12 cellular contexts compared by ENCODE assay signal in the genomic region with DNA sequence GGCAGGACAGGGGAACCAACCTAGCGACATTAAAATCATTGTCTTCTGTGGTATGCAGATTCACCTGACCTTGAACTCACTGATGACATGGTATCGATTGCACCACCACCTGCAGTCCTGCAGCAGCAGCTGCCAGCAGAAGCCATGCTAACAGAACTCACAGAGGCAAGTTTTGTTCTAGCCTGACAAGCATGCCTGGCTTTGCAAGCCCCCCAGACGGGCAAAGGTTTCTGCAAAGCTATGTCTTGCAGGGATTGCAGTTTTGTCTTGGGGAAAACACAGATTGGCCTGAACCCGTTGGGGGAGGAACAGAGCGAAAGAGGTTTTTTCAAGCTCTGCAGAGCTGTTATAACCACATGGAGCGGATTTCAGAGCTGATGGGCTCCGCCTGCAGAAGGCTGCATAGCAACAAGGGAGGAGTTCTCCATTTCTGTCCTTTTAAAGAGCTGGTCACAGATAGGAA.
DNase-seq lines count a peak whose midpoint lies in the region; ATAC-seq, FAIRE-seq and TF ChIP-seq lines count a peak whose summit lies in the region.
"Had no signal": no experiment of that assay in that cellular context is flagged by ENCODE, and none has a peak within 500 bp of the region (broad histone marks: within the 10 kb centered on the region; RNA-seq: fewer than 3 reads in every experiment).

No MANE protein-coding gene starts in this region.

- TF ChIP-seq POLR2A in GM12892 (IDR thresholded peaks at IDR 0.05; ENCODE audit: low read depth, low read length) (no peak), H54 (IDR thresholded peaks at IDR 0.05; ENCODE audit: low read depth, low read length) (no peak)

- no peak for DNase-seq in GM12892 (ENCODE audit: insufficient read length)
- peak; percentile 14 for DNase-seq in LHCN-M2 (ENCODE audit: low read depth)
- DNase-seq in SHP77 (lab: John Stamatoyannopoulos, UW) = peak; percentile 50 to 61
- DNase-seq in left lobe of liver (ENCODE audit: low spot score) = peak; percentile 45
- no peak for DNase-seq in H54 (ENCODE audit: insufficient read length, low spot score)
- no peak for DNase-seq in NK-92 treated with Interleukin-12 subunit alpha and Interleukin-12 subunit beta, amount 100 ng/mL, for 24 hours (lab: John Stamatoyannopoulos, UW)
- no peak for DNase-seq in midbrain (lab: John Stamatoyannopoulos, UW)
- DNase-seq in A172 (ENCODE audit: low spot score) = no peak
- DNase-seq: activated gamma-delta T cell; CD8-positive, alpha-beta T cell; NCI-H2081 treated with DMSO at 0.1 percent for 48 hours; nephron progenitor cell had no signal

- FAIRE-seq in GM12892 (lab: Jason Lieb, UNC) (peak; percentile 87), H54 (lab: Jason Lieb, UNC) (no peak)

- ATAC-seq in left lobe of liver = peak; percentile 88
- ATAC-seq: CD8-positive, alpha-beta T cell had no signal

Comparison
In these comparisons a context has a peak if more than half of its experiments do, and no peak if none do; other contexts are left out.
1. DNase-seq: peak in LHCN-M2 (single experiment), SHP77 (2 of 2) and left lobe of liver (single experiment); none in GM12892 (single experiment), H54 (single experiment), NK-92 treated with Interleukin-12 subunit alpha and Interleukin-12 subunit beta, amount 100 ng/mL, for 24 hours (single experiment), midbrain (single experiment) and A172 (single experiment).